Comparison of ENCODE assay signal across 8 cellular contexts in genomic region chr6:33622456-33623431, GRCh38. TPM values are rescaled to one million over a fixed set of nuclear protein-coding genes. Genes with fewer than 3 reads are reported as not detected.
DNase-seq lines count a peak whose midpoint lies in the region; ATAC-seq and TF ChIP-seq lines count a peak whose summit lies in the region.

No MANE protein-coding gene starts in this region.

- WGBS in sigmoid colon, 2 donors, result 25 to 61% methylated on average over 12 of the region's 12 CpGs

- no peaks in the 10 kb centered on the region for H3K9me3 ChIP-seq in sigmoid colon

- peak overlapping the region; percentile 72 to 84 (median 80) for H3K27ac ChIP-seq in sigmoid colon

- no peak for ATAC-seq in GM21360 (IDR thresholded peaks at IDR 0.05; ENCODE audit: unreplicated experiment)

- peaks cover 0 to 40% (median 28%) of the 10 kb centered on the region in 4 donors for H3K4me1 ChIP-seq in sigmoid colon

- no peak for TF ChIP-seq CTCF in GM12875 (IDR thresholded peaks at IDR 0.05; ENCODE audit: borderline replicate concordance, insufficient read depth, low read depth, low read length)
- no peak for TF ChIP-seq CTCF in fibroblast of mammary gland (conservative IDR thresholded peaks at IDR 0.05; ENCODE audit: control insufficient read depth, insufficient read depth, low read depth, low read length)
- no peak for TF ChIP-seq CTCF in sigmoid colon (IDR thresholded peaks at IDR 0.05)

- intact Hi-C loops in sigmoid colon (cut with DNase I), result no loop called here

- H3K4me3 ChIP-seq in GM12875 (ENCODE audit: low read depth, low read length), result peak overlapping the region; percentile 64
- peak overlapping the region; percentile 71 for H3K4me3 ChIP-seq in fibroblast of mammary gland (ENCODE audit: control insufficient read depth, low read depth, low read length)
- peak overlapping the region; percentile 41 to 60 (median 57) for H3K4me3 ChIP-seq in sigmoid colon

- TF ChIP-seq EP300 in sigmoid colon (IDR thresholded peaks at IDR 0.05), result no peak

- H3K36me3 ChIP-seq in sigmoid colon, result no peaks in the 10 kb centered on the region

- DNase-seq in RPMI8226, result peak; percentile 14
- peak; percentile 38 for DNase-seq in fibroblast of mammary gland (ENCODE audit: low read depth)
- no peak for DNase-seq in sigmoid colon
- DNase-seq in NCI-H146 (lab: John Stamatoyannopoulos, UW), result no peak
- no peak for DNase-seq in NCI-H526 (lab: John Stamatoyannopoulos, UW)
- no peak for DNase-seq in stimulated activated CD4-positive, alpha-beta T cell treated with anti-CD3 and anti-CD28 coated beads, Interleukin-4, amount 100 ng/mL, for 4 hours

- peaks cover 18 to 52% (median 20%) of the 10 kb centered on the region in 3 donors for H3K27me3 ChIP-seq in sigmoid colon

- TF ChIP-seq POLR2A in sigmoid colon (IDR thresholded peaks at IDR 0.05), result no peak

RNA-seq across cellular contexts. Expression of gene ITPR3, which starts 1.6 kb away (rescaled TPM):
- total RNA-seq in sigmoid colon, result 10 to 100 TPM in 1 of 4 donors, 1 to 10 TPM in 3; 7.7 to 16.9 (median 9.0) TPM
- 10 to 100 TPM; 10.2 to 75.3 (median 20.6) TPM for polyA plus RNA-seq in sigmoid colon

RNA-seq across cellular contexts. Expression of gene BAK1, which starts 42.7 kb away (rescaled TPM):
- 10 to 100 TPM in 3 of 4 donors, 1 to 10 TPM in 1; 8.9 to 11.1 (median 10.4) TPM for total RNA-seq in sigmoid colon
- polyA plus RNA-seq in sigmoid colon, result 100 to 1,000 TPM in 1 of 3 donors, 10 to 100 TPM in 2; 76.3 to 160 (median 96.9) TPM

Comparison
In these comparisons a context has a peak if more than half of its experiments do, and no peak if none do; other contexts are left out.
1. DNase-seq: peak in RPMI8226 (single experiment) and fibroblast of mammary gland (single experiment); none in sigmoid colon (single experiment), NCI-H146 (single experiment), NCI-H526 (0 of 2) and stimulated activated CD4-positive, alpha-beta T cell treated with anti-CD3 and anti-CD28 coated beads, Interleukin-4, amount 100 ng/mL, for 4 hours (0 of 2).
2. Peak in every context shown above with its lines, with median percentiles within 50 percentile points of each other: H3K4me3 ChIP-seq.